In genomic region chr10:89082086-89082485, GRCh38 we compare ENCODE assay signal across 28 cellular contexts.
"Had no signal": no experiment of that assay in that cellular context is flagged by ENCODE, and none has a peak within 500 bp of the region (broad histone marks: within the 10 kb centered on the region; RNA-seq: fewer than 3 reads in every experiment).

No MANE protein-coding gene starts in this region.

- H3K4me1 ChIP-seq: right atrium auricular region had no signal

- H3K27me3 ChIP-seq: neural progenitor cell, neutrophil, ovary, right atrium auricular region, right lobe of liver, tibial nerve, uterus had no signal

- H3K9ac ChIP-seq: neural progenitor cell had no signal

- H3K4me3 ChIP-seq: lower lobe of right lung, neural progenitor cell, ovary, right atrium auricular region, right lobe of liver, smooth muscle cell, tibial nerve, uterus had no signal

- H3K27ac Mint-ChIP-seq: immature natural killer cell; mesothelial cell of epicardium; naive B cell; natural killer cell; nephron progenitor cell; neural progenitor cell; progenitor cell of endocrine pancreas; stimulated activated memory B cell treated with anti-CD40 and anti-IgM and Interleukin-4, amounts not matched to agents 10 μg/mL and 1 μg/mL and 100 μg/mL, for 72 hours; type B pancreatic cell had no signal

- H3K9me3 ChIP-seq: lower lobe of right lung, neutrophil, ovary, right atrium auricular region, right lobe of liver, tibial nerve, uterus had no signal

- H3K4me3 Mint-ChIP-seq: immature natural killer cell; mesothelial cell of epicardium; naive B cell; natural killer cell; nephron progenitor cell; neural progenitor cell; stimulated activated memory B cell treated with anti-CD40 and anti-IgM and Interleukin-4, amounts not matched to agents 10 μg/mL and 1 μg/mL and 100 μg/mL, for 72 hours; stimulated activated naive CD8-positive, alpha-beta T cell treated with anti-CD3 and anti-CD28 coated beads, Interleukin-15, amount 100 ng/mL, for 72 hours; type B pancreatic cell had no signal

- H3K27me3 Mint-ChIP-seq: naive B cell; stimulated activated memory B cell treated with anti-CD40 and anti-IgM and Interleukin-4, amounts not matched to agents 10 μg/mL and 1 μg/mL and 100 μg/mL, for 72 hours; stimulated activated naive CD8-positive, alpha-beta T cell treated with anti-CD3 and anti-CD28 coated beads, Interleukin-15, amount 100 ng/mL, for 72 hours; type B pancreatic cell had no signal

- H3K4me2 ChIP-seq: neural progenitor cell, smooth muscle cell had no signal

- FAIRE-seq: islet of Langerhans had no signal

- H3K4me1 Mint-ChIP-seq: natural killer cell, nephron progenitor cell, neural progenitor cell had no signal

- H3K27ac ChIP-seq: lower lobe of right lung, neural progenitor cell, neutrophil, ovary, right atrium auricular region, right lobe of liver, tibial nerve, uterus had no signal

- H3K9me3 Mint-ChIP-seq: immature natural killer cell; mesothelial cell of epicardium; naive B cell; natural killer cell; nephron progenitor cell; neural progenitor cell; stimulated activated memory B cell treated with anti-CD40 and anti-IgM and Interleukin-4, amounts not matched to agents 10 μg/mL and 1 μg/mL and 100 μg/mL, for 72 hours; stimulated activated naive CD8-positive, alpha-beta T cell treated with anti-CD3 and anti-CD28 coated beads, Interleukin-15, amount 100 ng/mL, for 72 hours; type B pancreatic cell had no signal

- DNase-seq: hippocampal formation; immature natural killer cell; kidney; lower lobe of right lung; mesendoderm; naive B cell; natural killer cell; nephron progenitor cell; ovary; right lobe of liver; stimulated activated CD4-positive, alpha-beta T cell treated with anti-CD3 and anti-CD28 coated beads, Interleukin-1b, Interleukin-23, amount 100 ng/mL, for 48 hours; stimulated activated CD4-positive, alpha-beta T cell treated with anti-CD3 and anti-CD28 coated beads, Interleukin-2, amount 100 ng/mL, for 48 hours; stimulated activated CD4-positive, alpha-beta T cell treated with anti-CD3 and anti-CD28 coated beads, Interleukin-4, amount 100 ng/mL, for 4 hours; stimulated activated CD8-positive, alpha-beta memory T cell treated with anti-CD3 and anti-CD28 coated beads, Interleukin-4, amount 100 ng/mL, for 48 hours; stimulated activated naive CD4-positive, alpha-beta T cell treated with Interleukin-2 at 50 U/mL for 16 hours; stimulated activated naive CD8-positive, alpha-beta T cell treated with anti-CD3 and anti-CD28 coated beads, Interleukin-15, amount 100 ng/mL, for 72 hours; substantia nigra; uterus had no signal

- H3K36me3 ChIP-seq: lower lobe of right lung, neural progenitor cell, neutrophil, ovary, right atrium auricular region, right lobe of liver, tibial nerve, uterus had no signal

- H2AFZ ChIP-seq: neural progenitor cell had no signal

- H3K36me3 Mint-ChIP-seq: immature natural killer cell; mesothelial cell of epicardium; naive B cell; natural killer cell; neural progenitor cell; stimulated activated memory B cell treated with anti-CD40 and anti-IgM and Interleukin-4, amounts not matched to agents 10 μg/mL and 1 μg/mL and 100 μg/mL, for 72 hours; type B pancreatic cell had no signal
